Comparison of ENCODE assay signal across 9 cellular contexts in genomic region chr1:68346192-68346808, GRCh38.
A peak's percentile ranks its signal among the peaks of the same experiment; 100 is the strongest.
DNase-seq lines count a peak whose midpoint lies in the region; ATAC-seq and TF ChIP-seq lines count a peak whose summit lies in the region.
"Had no signal": no experiment of that assay in that cellular context is flagged by ENCODE, and none has a peak within 500 bp of the region (broad histone marks: within the 10 kb centered on the region; RNA-seq: fewer than 3 reads in every experiment).

No MANE protein-coding gene starts in this region.

- no peak overlapping the region for H3K27ac Mint-ChIP-seq in chondrocyte (ENCODE audit: unreplicated experiment)
- H3K27ac Mint-ChIP-seq in CD4-positive, alpha-beta T cell = no peak overlapping the region
- H3K27ac Mint-ChIP-seq in T-cell = no peak overlapping the region

- CTCF ChIA-PET in CD4-positive, alpha-beta T cell (lab: Charles Lee) = interaction anchor here (0.7 to 1.1 kb wide), 2 partner anchors 11 to 23 kb away, joined by 3 to 4 read pairs; no protein-coding TSS in a partner anchor
- CTCF ChIA-PET in T-cell (lab: Charles Lee) = interaction anchor here in 1 of 2 donors (0.6 kb wide), 1 partner anchor 310 kb away, joined by 4 read pairs; no protein-coding TSS in a partner anchor

- TF ChIP-seq CTCF in GM10266 (IDR thresholded peaks at IDR 0.05; ENCODE audit: control insufficient read depth, insufficient read depth, low read depth, missing control alignments) = peak; percentile 37
- peak; percentile 84 for TF ChIP-seq CTCF in chondrocyte (IDR thresholded peaks at IDR 0.05)
- TF ChIP-seq CTCF in ovary (IDR thresholded peaks at IDR 0.05) = peak in 2 of 3 donors; percentile 26 to 53
- TF ChIP-seq CTCF in CD4-positive, alpha-beta T cell (IDR thresholded peaks at IDR 0.05) = no peak

- H3K36me3 Mint-ChIP-seq in chondrocyte (ENCODE audit: low read depth) = no peaks in the 10 kb centered on the region
- no peaks in the 10 kb centered on the region for H3K36me3 Mint-ChIP-seq in CD4-positive, alpha-beta T cell (ENCODE audit: low read depth)
- H3K36me3 Mint-ChIP-seq in T-cell = no peaks in the 10 kb centered on the region

- POLR2A ChIA-PET in CD4-positive, alpha-beta T cell (lab: Charles Lee) = no interaction called here
- POLR2A ChIA-PET in T-cell (lab: Charles Lee) = no interaction called here

- H3K27me3 Mint-ChIP-seq in chondrocyte (ENCODE audit: low read depth) (no peaks in the 10 kb centered on the region), T-cell (peaks cover 2 to 9% of the 10 kb centered on the region in 2 donors)
- no peaks in the 10 kb centered on the region for H3K27me3 Mint-ChIP-seq in CD4-positive, alpha-beta T cell

- WGBS in ovary, 3 donors = 62 to 67% (median 63%) methylated on average over 3 of the region's 3 CpGs

- TF ChIP-seq POLR2A in ovary (IDR thresholded peaks at IDR 0.05) = no peak

- TF ChIP-seq EP300 in ovary (IDR thresholded peaks at IDR 0.05) = no peak

- H3K4me3 Mint-ChIP-seq in chondrocyte (ENCODE audit: unreplicated experiment) (no peak overlapping the region), T-cell (no peak overlapping the region)
- H3K4me3 Mint-ChIP-seq in CD4-positive, alpha-beta T cell = no peak overlapping the region

- H3K27me3 ChIP-seq in ovary = no peaks in the 10 kb centered on the region
- H3K27me3 ChIP-seq in CD4-positive, alpha-beta T cell (ENCODE audit: control insufficient read depth, insufficient read depth, low read length) = no peaks in the 10 kb centered on the region

- DNase-seq in GM10266 (ENCODE audit: extremely low spot score) (no peak), NCI-H1694 (lab: John Stamatoyannopoulos, UW) (peak; percentile 14), chondrocyte (ENCODE audit: low spot score) (no peak), ovary (no peak), T-cell (no peak), NCI-H1048 (lab: John Stamatoyannopoulos, UW) (no peak)
- no peak for DNase-seq in activated CD8-positive, alpha-beta memory T cell treated with anti-CD3 and anti-CD28 coated beads, Interleukin-2, amount 50 U/mL, for 4 hours
- no peak for DNase-seq in CD4-positive, alpha-beta T cell

- H3K9me3 Mint-ChIP-seq in chondrocyte (ENCODE audit: low read depth) (no peaks in the 10 kb centered on the region), T-cell (peaks cover 3 to 13% (median 6%) of the 10 kb centered on the region in 3 donors)
- H3K9me3 Mint-ChIP-seq in CD4-positive, alpha-beta T cell = peaks cover 3% of the 10 kb centered on the region

- no peak overlapping the region for H3K4me3 ChIP-seq in ovary
- H3K4me3 ChIP-seq: SK-N-MC had no signal

- H3K36me3 ChIP-seq in ovary = no peaks in the 10 kb centered on the region

- intact Hi-C loops in ovary (cut with DNase I) = loop anchor here in 2 of 4 donors (5.0 kb wide), 1 partner anchor 494 kb away; no protein-coding TSS in a partner anchor
- intact Hi-C loops in CD4-positive, alpha-beta T cell (cut with DNase I, micrococcal nuclease) = no loop called here

- H3K4me1 ChIP-seq in ovary (ENCODE audit: insufficient read depth) = no peaks in the 10 kb centered on the region

- no peak for ATAC-seq in CD4-positive, alpha-beta T cell (ENCODE audit: poor library complexity)
- no peak for ATAC-seq in T-cell (replicated peaks in 1 of 4)

- peaks cover 5% of the 10 kb centered on the region for H3K4me1 Mint-ChIP-seq in chondrocyte (ENCODE audit: low read depth)
- no peaks in the 10 kb centered on the region for H3K4me1 Mint-ChIP-seq in CD4-positive, alpha-beta T cell (ENCODE audit: low read depth)
- H3K4me1 Mint-ChIP-seq in T-cell = no peaks in the 10 kb centered on the region

- no peak overlapping the region for H3K27ac ChIP-seq in ovary
- H3K27ac ChIP-seq in CD4-positive, alpha-beta T cell (ENCODE audit: low read depth, low read length) = no peak overlapping the region
- H3K27ac ChIP-seq: SK-N-MC had no signal

- H3K9me3 ChIP-seq in ovary = no peaks in the 10 kb centered on the region
- H3K9me3 ChIP-seq in CD4-positive, alpha-beta T cell (ENCODE audit: control insufficient read depth, low read length) = no peaks in the 10 kb centered on the region
